ENCODE assay signal across 17 cellular contexts in genomic region chr10:114286971-114287370, GRCh38. TPM values are rescaled to one million over a fixed set of nuclear protein-coding genes. Genes with fewer than 3 reads are reported as not detected.
A peak's percentile ranks its signal among the peaks of the same experiment; 100 is the strongest.
DNase-seq lines count a peak whose midpoint lies in the region; ATAC-seq and TF ChIP-seq lines count a peak whose summit lies in the region.
"Had no signal": no experiment of that assay in that cellular context is flagged by ENCODE, and none has a peak within 500 bp of the region (broad histone marks: within the 10 kb centered on the region; RNA-seq: fewer than 3 reads in every experiment).

No MANE protein-coding gene starts in this region.

- H3K4me3 ChIP-seq in right cardiac atrium (ENCODE audit: low read length) (no peak overlapping the region), lower lobe of right lung (no peak overlapping the region), sigmoid colon (no peak overlapping the region)
- H3K4me3 ChIP-seq: A549 had no signal

- H3K36me3 Mint-ChIP-seq in CD4-positive, alpha-beta T cell (ENCODE audit: low read depth): no peaks in the 10 kb centered on the region
- H3K36me3 Mint-ChIP-seq: CD14-positive monocyte; CD8-positive, alpha-beta memory T cell had no signal

- H3K36me3 ChIP-seq in lower lobe of right lung (no peaks in the 10 kb centered on the region), sigmoid colon (no peaks in the 10 kb centered on the region)

- no peaks in the 10 kb centered on the region for H3K9me3 ChIP-seq in right cardiac atrium (ENCODE audit: control insufficient read depth, low read length)
- no peaks in the 10 kb centered on the region for H3K9me3 ChIP-seq in lower lobe of right lung
- no peaks in the 10 kb centered on the region for H3K9me3 ChIP-seq in sigmoid colon
- H3K9me3 ChIP-seq in CD4-positive, alpha-beta T cell (ENCODE audit: control insufficient read depth, low read length): no peaks in the 10 kb centered on the region
- H3K9me3 ChIP-seq: A549 had no signal

- H3K9me3 Mint-ChIP-seq in CD4-positive, alpha-beta T cell: no peaks in the 10 kb centered on the region
- H3K9me3 Mint-ChIP-seq: CD8-positive, alpha-beta memory T cell; HFFc6 had no signal

- H3K4me1 Mint-ChIP-seq in CD4-positive, alpha-beta T cell (ENCODE audit: low read depth): no peaks in the 10 kb centered on the region
- H3K4me1 Mint-ChIP-seq: CD8-positive, alpha-beta memory T cell had no signal

- no peak overlapping the region for H3K27ac Mint-ChIP-seq in CD4-positive, alpha-beta T cell
- H3K27ac Mint-ChIP-seq: CD14-positive monocyte; CD8-positive, alpha-beta memory T cell; HFFc6 had no signal

- no peak for TF ChIP-seq POLR2A in sigmoid colon (IDR thresholded peaks at IDR 0.05)

- TF ChIP-seq EP300 in sigmoid colon (IDR thresholded peaks at IDR 0.05): no peak

- H3K27me3 Mint-ChIP-seq in CD4-positive, alpha-beta T cell: no peaks in the 10 kb centered on the region

- CTCF ChIA-PET in CD4-positive, alpha-beta T cell (lab: Charles Lee): no interaction called here

- TF ChIP-seq CTCF in lower lobe of right lung (IDR thresholded peaks at IDR 0.05): no peak
- TF ChIP-seq CTCF in sigmoid colon (IDR thresholded peaks at IDR 0.05): no peak
- TF ChIP-seq CTCF in CD4-positive, alpha-beta T cell (IDR thresholded peaks at IDR 0.05): no peak

- WGBS in right cardiac atrium: 56% methylated on average over 7 of the region's 7 CpGs
- WGBS in sigmoid colon, 2 donors: 63 to 77% methylated on average over 7 of the region's 7 CpGs

- no peak overlapping the region for H3K4me3 Mint-ChIP-seq in CD4-positive, alpha-beta T cell
- H3K4me3 Mint-ChIP-seq: CD14-positive monocyte; CD8-positive, alpha-beta memory T cell; HFFc6 had no signal

- DNase-seq in left ventricle myocardium superior (peak; percentile 11), right cardiac atrium (no peak), lower lobe of right lung (peak; percentile 15), sigmoid colon (peak; percentile 20), NK-92 (lab: John Stamatoyannopoulos, UW; ENCODE audit: unreplicated experiment) (no peak), AG08395 (ENCODE audit: low spot score) (no peak)
- DNase-seq in CD4-positive, alpha-beta T cell: no peak
- DNase-seq: CD8-positive, alpha-beta memory T cell; DMS 273 treated with DMSO at 0.1 percent for 48 hours; HCEC 1CT; HFFc6 had no signal

- POLR2A ChIA-PET in CD4-positive, alpha-beta T cell (lab: Charles Lee): no interaction called here

- ATAC-seq in left ventricle myocardium superior: no peak
- ATAC-seq in right cardiac atrium: no peak
- ATAC-seq in lower lobe of right lung: no peak
- no peak for ATAC-seq in CD4-positive, alpha-beta T cell (ENCODE audit: poor library complexity)
- ATAC-seq: A549 had no signal

- H3K4me1 ChIP-seq in right cardiac atrium (ENCODE audit: control insufficient read depth, insufficient read depth, low read length): no peaks in the 10 kb centered on the region
- H3K4me1 ChIP-seq in lower lobe of right lung: no peaks in the 10 kb centered on the region
- no peaks in the 10 kb centered on the region for H3K4me1 ChIP-seq in sigmoid colon
- H3K4me1 ChIP-seq: A549 had no signal

- H3K27me3 ChIP-seq in right cardiac atrium (ENCODE audit: control insufficient read depth, insufficient read depth) (no peaks in the 10 kb centered on the region), lower lobe of right lung (ENCODE audit: low read depth) (no peaks in the 10 kb centered on the region), sigmoid colon (no peaks in the 10 kb centered on the region)
- H3K27me3 ChIP-seq in CD4-positive, alpha-beta T cell (ENCODE audit: control insufficient read depth, insufficient read depth, low read length): no peaks in the 10 kb centered on the region

- no peak overlapping the region for H3K27ac ChIP-seq in right cardiac atrium (ENCODE audit: low read length)
- no peak overlapping the region for H3K27ac ChIP-seq in lower lobe of right lung
- no peak overlapping the region for H3K27ac ChIP-seq in sigmoid colon
- H3K27ac ChIP-seq in CD4-positive, alpha-beta T cell (ENCODE audit: low read depth, low read length): no peak overlapping the region
- H3K27ac ChIP-seq: A549 had no signal

- intact Hi-C loops in left ventricle myocardium superior (cut with micrococcal nuclease) (no loop called here), right cardiac atrium (cut with DNase I) (no loop called here), lower lobe of right lung (cut with DNase I) (no loop called here), sigmoid colon (cut with DNase I) (no loop called here)
- intact Hi-C loops in CD4-positive, alpha-beta T cell (cut with DNase I, micrococcal nuclease): no loop called here

RNA-seq across cellular contexts. Expression of gene VWA2, which starts 47.9 kb away (rescaled TPM):
- total RNA-seq in left ventricle myocardium superior (not detected), right cardiac atrium (not detected), lower lobe of right lung (10.6 TPM), sigmoid colon (under 1 TPM in 2 of 4 donors, not detected in 2; 0.36 to 0.55 TPM)
- polyA plus RNA-seq in right cardiac atrium (not detected), sigmoid colon (1 to 10 TPM in 1 of 3 donors, under 1 TPM in 1, not detected in 1; 0.23 to 1.3 TPM)
- total RNA-seq in CD4-positive, alpha-beta T cell: not detected
- total RNA-seq: CD8-positive, alpha-beta memory T cell; Daoy; H4; HT1080 had no signal
- polyA plus RNA-seq: A549; AG04450; CD14-positive monocyte; CD8-positive, alpha-beta memory T cell had no signal

Comparison
In these comparisons a context has a peak if more than half of its experiments do, and no peak if none do; other contexts are left out.
1. DNase-seq: peak in left ventricle myocardium superior (single experiment), lower lobe of right lung (single experiment) and sigmoid colon (single experiment); none in right cardiac atrium (0 of 3), NK-92 (single experiment), CD4-positive, alpha-beta T cell (0 of 10) and AG08395 (single experiment).